Comparison of ENCODE assay signal across 19 cellular contexts in the genomic region with DNA sequence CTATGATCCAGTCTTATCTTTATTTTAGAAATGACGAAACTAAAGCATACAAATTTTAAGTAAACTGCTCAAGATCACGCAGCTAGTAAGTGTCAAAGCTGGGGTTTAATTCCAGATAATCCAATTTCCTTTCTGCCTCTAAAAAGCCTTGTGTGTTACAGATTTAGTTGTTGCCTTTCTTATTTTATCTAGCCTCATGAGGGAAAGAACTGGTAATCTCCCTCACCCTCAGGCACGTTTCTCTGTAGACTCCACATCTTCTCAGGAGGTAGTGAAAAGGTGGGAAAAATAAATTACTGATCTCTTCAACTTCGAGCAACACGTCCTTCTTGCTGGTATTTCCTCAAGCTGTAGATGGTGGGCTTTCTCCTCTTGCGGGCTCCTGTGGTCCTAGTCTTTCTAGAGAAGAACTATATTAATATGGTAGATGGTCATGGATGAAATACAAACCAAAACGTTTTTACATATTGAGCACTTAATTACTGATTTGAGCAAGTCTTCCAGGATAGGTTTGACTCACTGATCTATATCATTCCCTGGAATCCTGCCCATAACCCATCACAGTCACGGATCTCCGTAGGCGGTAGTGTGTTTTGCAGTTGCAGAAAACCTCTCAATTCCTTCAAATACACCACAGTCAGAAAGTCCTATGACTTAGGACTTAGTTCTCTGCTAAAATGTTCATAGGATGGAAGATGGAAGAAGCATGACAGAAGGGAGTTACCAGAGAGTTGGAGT.
"Had no signal": no experiment of that assay in that cellular context is flagged by ENCODE, and none has a peak within 500 bp of the region (broad histone marks: within the 10 kb centered on the region; RNA-seq: fewer than 3 reads in every experiment).

No MANE protein-coding gene starts in this region.

- DNase-seq: activated CD4-positive, alpha-beta memory T cell treated with anti-CD3 and anti-CD28 coated beads, Interleukin-2, amount 10 ng/mL, durations not matched to agents 7 days and 5 days; activated CD4-positive, alpha-beta T cell treated with anti-CD3 and anti-CD28 coated beads, Interleukin-2, amount 10 ng/mL, durations not matched to agents 24 days and 14 days; activated effector memory CD4-positive, alpha-beta T cell treated with Interleukin-2 at 50 U/mL for 16 hours; activated naive CD4-positive, alpha-beta T cell treated with anti-CD3 and anti-CD28 coated beads for 36 hours; activated naive CD8-positive, alpha-beta T cell treated with anti-CD3 and anti-CD28 coated beads, Interleukin-2, amount 10 ng/mL, durations not matched to agents 7 days and 5 days; activated T-cell treated with anti-CD3 and anti-CD28 coated beads, Interleukin-2, amount 50 U/mL, for 72 hours; amniotic stem cell; effector CD4-positive, alpha-beta T cell; hippocampal formation; left ventricle myocardium superior; mucosa of descending colon; naive B cell; retina; sigmoid colon; stimulated activated CD4-positive, alpha-beta T cell treated with anti-CD3 and anti-CD28 coated beads, Interleukin-4, amount 100 ng/mL, for 24 hours; stimulated activated naive CD4-positive, alpha-beta T cell treated with Interleukin-2 at 50 U/mL for 16 hours; upper lobe of left lung had no signal

- H3K36me3 ChIP-seq: sigmoid colon, thoracic aorta, upper lobe of left lung had no signal

- H3K9me3 ChIP-seq: mucosa of descending colon, sigmoid colon, thoracic aorta, upper lobe of left lung had no signal

- H3K4me1 ChIP-seq: upper lobe of left lung had no signal

- H3K27ac ChIP-seq: sigmoid colon, thoracic aorta, upper lobe of left lung had no signal

- H3K27me3 ChIP-seq: sigmoid colon, upper lobe of left lung had no signal

- ATAC-seq: activated CD4-positive, CD25-positive, alpha-beta regulatory T cell treated with anti-CD3 and anti-CD28 coated beads, Interleukin-2, amount 50 U/mL, for 24 hours; activated T-cell treated with anti-CD3 and anti-CD28 coated beads, Interleukin-2, amount 50 U/mL, for 72 hours; left ventricle myocardium superior; mucosa of descending colon had no signal

- H3K4me3 ChIP-seq: mucosa of descending colon, sigmoid colon, thoracic aorta, upper lobe of left lung had no signal
